ENCODE assay signal across 25 cellular contexts in genomic region chrX:114580336-114580735, GRCh38. TPM values are rescaled to one million over a fixed set of nuclear protein-coding genes. Genes with fewer than 3 reads are reported as not detected.
A peak's percentile ranks its signal among the peaks of the same experiment; 100 is the strongest.
DNase-seq lines count a peak whose midpoint lies in the region; ATAC-seq and TF ChIP-seq lines count a peak whose summit lies in the region.
"Had no signal": no experiment of that assay in that cellular context is flagged by ENCODE, and none has a peak within 500 bp of the region (broad histone marks: within the 10 kb centered on the region; RNA-seq: fewer than 3 reads in every experiment).

No MANE protein-coding gene starts in this region.

- no peak for TF ChIP-seq EP300 in SK-N-SH (IDR thresholded peaks at IDR 0.05; ENCODE audit: borderline replicate concordance in 1 of 2, low read depth in 1 of 2, low read length in 1 of 2)

- no peak overlapping the region for H3K27ac ChIP-seq in Karpas-422 (ENCODE audit: low read length)
- H3K27ac ChIP-seq in SK-N-SH (ENCODE audit: low read depth in 2 of 2, low read length in 1 of 2) = no peak overlapping the region
- H3K27ac ChIP-seq in foreskin keratinocyte = no peak overlapping the region
- H3K27ac ChIP-seq: psoas muscle, RWPE1, SK-N-MC had no signal

- H3K9me3 Mint-ChIP-seq in progenitor cell of endocrine pancreas (ENCODE audit: low read depth) = no peaks in the 10 kb centered on the region

- no peaks in the 10 kb centered on the region; the same call in 1 of the 2 replicates for H3K9me3 ChIP-seq in Karpas-422 (ENCODE audit: low read length)
- H3K9me3 ChIP-seq in SK-N-SH = no peaks in the 10 kb centered on the region
- H3K9me3 ChIP-seq: psoas muscle had no signal

- no peak overlapping the region for H2AFZ ChIP-seq in Karpas-422 (ENCODE audit: low read length)
- H2AFZ ChIP-seq in SK-N-SH (ENCODE audit: low read depth) = no peak overlapping the region

- no peaks in the 10 kb centered on the region for H3K4me1 ChIP-seq in Karpas-422 (ENCODE audit: low read length)
- peaks cover 0 to 8% of the 10 kb centered on the region in 2 experiments; a peak in 1 of 4 replicates for H3K4me1 ChIP-seq in SK-N-SH (ENCODE audit: control insufficient read depth in 1 of 2, insufficient read depth in 2 of 2, low read depth in 1 of 2, low read length in 1 of 2)
- H3K4me1 ChIP-seq in foreskin keratinocyte = no peaks in the 10 kb centered on the region
- H3K4me1 ChIP-seq: psoas muscle had no signal

- no peaks in the 10 kb centered on the region for H3K79me2 ChIP-seq in Karpas-422 (ENCODE audit: low read length)
- H3K79me2 ChIP-seq in SK-N-SH (ENCODE audit: insufficient read depth) = no peaks in the 10 kb centered on the region

- peaks cover 69% of the 10 kb centered on the region for H3K27me3 Mint-ChIP-seq in progenitor cell of endocrine pancreas

- H3K4me2 ChIP-seq in Karpas-422 (ENCODE audit: low read depth, low read length, poor library complexity, severe bottlenecking) = no peak overlapping the region
- H3K4me2 ChIP-seq in SK-N-SH = no peak overlapping the region

- peak; percentile 46 for DNase-seq in Karpas-422
- DNase-seq in SK-N-SH = peak; percentile 25
- DNase-seq in foreskin keratinocyte = no peak
- DNase-seq in progenitor cell of endocrine pancreas (ENCODE audit: low spot score, unreplicated experiment) = no peak
- no peak for DNase-seq in LoVo (ENCODE audit: low spot score)
- no peak for DNase-seq in kidney tubule cell (ENCODE audit: low spot score)
- no peak for DNase-seq in activated T-cell treated with anti-CD3 and anti-CD28 coated beads, Interleukin-2, amount 50 U/mL, for 48 hours
- DNase-seq in GM10266 (ENCODE audit: extremely low spot score) = no peak
- DNase-seq: activated CD4-positive, alpha-beta T cell treated with anti-CD3 and anti-CD28 coated beads for 4 hours; activated naive CD4-positive, alpha-beta T cell treated with Interleukin-2 at 50 U/mL for 16 hours; activated T-cell treated with anti-CD3 and anti-CD28 coated beads, Interleukin-2, amount 50 U/mL, for 72 hours; caudate nucleus; CD4-positive, alpha-beta memory T cell; immature natural killer cell; KBM-7; left ventricle myocardium superior; MV-4-11; NCI-H526; psoas muscle; stimulated activated CD8-positive, alpha-beta memory T cell treated with anti-CD3 and anti-CD28 coated beads, Interleukin-4, amount 100 ng/mL, for 48 hours; T-helper 2 cell had no signal

- H3K9ac ChIP-seq in Karpas-422 (ENCODE audit: low read length) = no peak overlapping the region
- H3K9ac ChIP-seq in SK-N-SH = no peak overlapping the region

- peaks cover 18% of the 10 kb centered on the region for H3K4me1 Mint-ChIP-seq in progenitor cell of endocrine pancreas (ENCODE audit: low read depth)
- H3K4me1 Mint-ChIP-seq: immature natural killer cell had no signal

- no peak overlapping the region for H3K27ac Mint-ChIP-seq in progenitor cell of endocrine pancreas
- H3K27ac Mint-ChIP-seq: activated T-cell treated with anti-CD3 and anti-CD28 coated beads, Interleukin-2, amount 50 U/mL, for 72 hours; CD4-positive, alpha-beta memory T cell; immature natural killer cell had no signal

- H3K4me3 ChIP-seq in Karpas-422 (ENCODE audit: low read length) (no peak overlapping the region), SK-N-SH (ENCODE audit: low read depth in 2 of 2, low read length in 1 of 2) (no peak overlapping the region)
- H3K4me3 ChIP-seq: psoas muscle, SK-N-MC had no signal

- no peak overlapping the region for H3K4me3 Mint-ChIP-seq in progenitor cell of endocrine pancreas (ENCODE audit: low read depth)
- H3K4me3 Mint-ChIP-seq: activated T-cell treated with anti-CD3 and anti-CD28 coated beads, Interleukin-2, amount 50 U/mL, for 72 hours; CD4-positive, alpha-beta memory T cell; immature natural killer cell had no signal

- ATAC-seq in foreskin keratinocyte = no peak
- ATAC-seq: activated T-cell treated with anti-CD3 and anti-CD28 coated beads, Interleukin-2, amount 50 U/mL, for 72 hours; left ventricle myocardium superior; psoas muscle had no signal

- WGBS in SK-N-SH (ENCODE audit: low lambda C conversion rate) = 18% methylated on average over 4 of the region's 4 CpGs

- CTCF ChIA-PET in SK-N-SH (lab: Yijun Ruan, JAX) = interaction anchor here (1.4 to 1.8 kb wide), 2 partner anchors 29 to 80 kb away, joined by 3 to 6 read pairs; no protein-coding TSS in a partner anchor

- H3K27me3 ChIP-seq in Karpas-422 (ENCODE audit: low read length) (no peaks in the 10 kb centered on the region), SK-N-SH (ENCODE audit: insufficient read depth) (peaks cover 62% of the 10 kb centered on the region), foreskin keratinocyte (peaks cover 61% of the 10 kb centered on the region)

- POLR2A ChIA-PET in SK-N-SH (lab: Yijun Ruan, JAX) = no interaction called here

- H3F3A ChIP-seq in SK-N-SH (replicated peaks; ENCODE audit: insufficient read depth) = no peaks in the 10 kb centered on the region

- TF ChIP-seq RAD21 in SK-N-SH (IDR thresholded peaks at IDR 0.05; ENCODE audit: low read length) = peak; percentile 50

- H3K36me3 ChIP-seq in Karpas-422 (ENCODE audit: insufficient read depth, low read length) (no peaks in the 10 kb centered on the region), SK-N-SH (replicated peaks in 1 of 2; ENCODE audit: control insufficient read depth in 1 of 2, insufficient read depth in 2 of 2, low read length in 1 of 2) (no peaks in the 10 kb centered on the region)

- H3K9me2 ChIP-seq in Karpas-422 (replicated peaks; ENCODE audit: insufficient read depth, low read length) (no peaks in the 10 kb centered on the region), SK-N-SH (no peaks in the 10 kb centered on the region)

- TF ChIP-seq CTCF in SK-N-SH (IDR thresholded peaks at IDR 0.05) = peak; percentile 37
- peak; percentile 33 for TF ChIP-seq CTCF in foreskin keratinocyte (conservative IDR thresholded peaks at IDR 0.05)
- TF ChIP-seq CTCF in progenitor cell of endocrine pancreas (IDR thresholded peaks at IDR 0.05; ENCODE audit: unreplicated experiment) = peak; percentile 48
- no peak for TF ChIP-seq CTCF in GM10266 (IDR thresholded peaks at IDR 0.05; ENCODE audit: control insufficient read depth, insufficient read depth, low read depth, missing control alignments)

- H3K36me3 Mint-ChIP-seq in progenitor cell of endocrine pancreas (ENCODE audit: insufficient read depth) = no peaks in the 10 kb centered on the region
- H3K36me3 Mint-ChIP-seq: CD4-positive, alpha-beta memory T cell had no signal

- no peaks in the 10 kb centered on the region for H4K20me1 ChIP-seq in Karpas-422 (ENCODE audit: insufficient read depth, low read depth, low read length)
- H4K20me1 ChIP-seq in SK-N-SH (ENCODE audit: insufficient read depth) = no peaks in the 10 kb centered on the region

TF ChIP-seq in SK-N-SH, 30 proteins besides CTCF, POLR2A, EP300 and RAD21 (continues in another document):
- no peak for TF ChIP-seq MXI1 (IDR thresholded peaks at IDR 0.05; ENCODE audit: low read depth, low read length)
- TF ChIP-seq, protein P1, sequence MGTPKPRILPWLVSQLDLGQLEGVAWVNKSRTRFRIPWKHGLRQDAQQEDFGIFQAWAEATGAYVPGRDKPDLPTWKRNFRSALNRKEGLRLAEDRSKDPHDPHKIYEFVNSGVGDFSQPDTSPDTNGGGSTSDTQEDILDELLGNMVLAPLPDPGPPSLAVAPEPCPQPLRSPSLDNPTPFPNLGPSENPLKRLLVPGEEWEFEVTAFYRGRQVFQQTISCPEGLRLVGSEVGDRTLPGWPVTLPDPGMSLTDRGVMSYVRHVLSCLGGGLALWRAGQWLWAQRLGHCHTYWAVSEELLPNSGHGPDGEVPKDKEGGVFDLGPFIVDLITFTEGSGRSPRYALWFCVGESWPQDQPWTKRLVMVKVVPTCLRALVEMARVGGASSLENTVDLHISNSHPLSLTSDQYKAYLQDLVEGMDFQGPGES (IDR thresholded peaks at IDR 0.05; ENCODE audit: low read depth, low read length) = no peak
- TF ChIP-seq, protein P2, sequence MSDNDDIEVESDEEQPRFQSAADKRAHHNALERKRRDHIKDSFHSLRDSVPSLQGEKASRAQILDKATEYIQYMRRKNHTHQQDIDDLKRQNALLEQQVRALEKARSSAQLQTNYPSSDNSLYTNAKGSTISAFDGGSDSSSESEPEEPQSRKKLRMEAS (IDR thresholded peaks at IDR 0.05; ENCODE audit: low read depth) = no peak
- TF ChIP-seq RCOR1 (IDR thresholded peaks at IDR 0.05; ENCODE audit: low read length) = no peak
- no peak for TF ChIP-seq NRF1 (IDR thresholded peaks at IDR 0.05; ENCODE audit: low read depth, low read length)
- TF ChIP-seq, protein P3, sequence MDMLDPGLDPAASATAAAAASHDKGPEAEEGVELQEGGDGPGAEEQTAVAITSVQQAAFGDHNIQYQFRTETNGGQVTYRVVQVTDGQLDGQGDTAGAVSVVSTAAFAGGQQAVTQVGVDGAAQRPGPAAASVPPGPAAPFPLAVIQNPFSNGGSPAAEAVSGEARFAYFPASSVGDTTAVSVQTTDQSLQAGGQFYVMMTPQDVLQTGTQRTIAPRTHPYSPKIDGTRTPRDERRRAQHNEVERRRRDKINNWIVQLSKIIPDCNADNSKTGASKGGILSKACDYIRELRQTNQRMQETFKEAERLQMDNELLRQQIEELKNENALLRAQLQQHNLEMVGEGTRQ (IDR thresholded peaks at IDR 0.05; ENCODE audit: borderline replicate concordance, low read depth, low read length) = no peak
- TF ChIP-seq FOSL2 (IDR thresholded peaks at IDR 0.05; ENCODE audit: borderline replicate concordance, low read depth) = no peak
- TF ChIP-seq, protein P4, sequence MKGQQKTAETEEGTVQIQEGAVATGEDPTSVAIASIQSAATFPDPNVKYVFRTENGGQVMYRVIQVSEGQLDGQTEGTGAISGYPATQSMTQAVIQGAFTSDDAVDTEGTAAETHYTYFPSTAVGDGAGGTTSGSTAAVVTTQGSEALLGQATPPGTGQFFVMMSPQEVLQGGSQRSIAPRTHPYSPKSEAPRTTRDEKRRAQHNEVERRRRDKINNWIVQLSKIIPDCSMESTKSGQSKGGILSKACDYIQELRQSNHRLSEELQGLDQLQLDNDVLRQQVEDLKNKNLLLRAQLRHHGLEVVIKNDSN (IDR thresholded peaks at IDR 0.05; ENCODE audit: borderline replicate concordance, low read depth) = no peak
- TF ChIP-seq YY1 (IDR thresholded peaks at IDR 0.05; ENCODE audit: low read depth) = no peak
- no peak for TF ChIP-seq SIN3A (IDR thresholded peaks at IDR 0.05; ENCODE audit: borderline replicate concordance, low read depth, low read length)

RNA-seq across cellular contexts. Expression of gene HTR2C, which starts 3.5 kb away (rescaled TPM):
- total RNA-seq in Karpas-422 (2014; rRNA removed; shearing (Covaris generic); ENCODE audit: low replicate concordance) = not detected in 2 replicates
- 0.02 and 0.05 TPM in 2 replicates for polyA plus RNA-seq in SK-N-SH (2012; rRNA removed)
- under 0.01 and 0.03 TPM in 2 replicates for polyA plus RNA-seq in SK-N-SH (2012; cell fraction: cytosol; rRNA removed)
- 0.05 and 0.08 TPM in 2 replicates for polyA plus RNA-seq in SK-N-SH (2012; cell fraction: nucleus; rRNA removed)
- not detected in 2 replicates for total RNA-seq in foreskin keratinocyte
- not detected in 2 replicates for polyA plus RNA-seq in foreskin keratinocyte
- 0.07 and 0.09 TPM in 2 replicates for total RNA-seq in progenitor cell of endocrine pancreas
- total RNA-seq: activated T-cell treated with anti-CD3 and anti-CD28 coated beads, Interleukin-2, amount 50 U/mL, for 72 hours; CD4-positive, alpha-beta memory T cell; HT1080; left ventricle myocardium superior; mononuclear cell; psoas muscle had no signal
- polyA plus RNA-seq: CD4-positive, alpha-beta memory T cell; immature natural killer cell; psoas muscle had no signal

Comparison
In these comparisons a context has a peak if more than half of its experiments do, and no peak if none do; other contexts are left out.
1. DNase-seq: peak in Karpas-422 (single experiment) and SK-N-SH (single experiment); none in foreskin keratinocyte (0 of 2), progenitor cell of endocrine pancreas (single experiment), LoVo (single experiment), kidney tubule cell (single experiment), activated T-cell treated with anti-CD3 and anti-CD28 coated beads, Interleukin-2, amount 50 U/mL, for 48 hours (0 of 2) and GM10266 (single experiment).